In the genomic region with DNA sequence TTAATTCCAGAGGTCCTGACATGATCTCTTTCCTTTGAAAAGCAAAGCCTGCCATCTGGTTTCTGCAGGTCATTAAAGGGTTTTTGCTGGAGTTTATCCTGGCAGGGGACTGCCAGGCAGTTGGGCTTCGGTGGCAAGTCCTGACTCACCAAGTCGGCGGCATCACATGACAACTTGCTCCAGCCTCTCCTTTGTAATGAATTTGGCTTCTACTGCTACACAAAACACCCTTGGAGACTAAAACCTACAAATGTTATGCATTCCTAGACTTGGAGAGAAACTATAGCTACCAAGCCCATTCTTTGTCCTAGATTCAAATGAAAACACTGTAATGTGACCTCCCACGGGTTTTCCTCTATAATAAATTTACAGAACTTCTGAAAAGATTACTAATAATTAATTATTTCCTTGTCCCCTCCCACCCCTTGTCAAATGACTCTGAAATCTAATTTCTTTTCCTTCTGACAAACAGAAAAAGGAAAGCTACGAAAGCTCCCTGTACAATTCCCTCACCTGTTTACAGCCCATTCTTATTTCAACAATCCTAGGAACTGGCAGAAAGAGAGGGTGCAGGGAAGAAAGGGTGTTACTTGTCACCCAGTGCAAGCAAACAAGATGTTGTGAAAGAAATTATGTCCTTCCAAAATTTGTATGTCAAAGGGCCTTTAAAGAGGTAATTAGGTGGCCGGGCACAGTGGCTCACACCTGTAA, we compare ENCODE assay signal across 9 cellular contexts.
DNase-seq lines count a peak whose midpoint lies in the region; ATAC-seq and TF ChIP-seq lines count a peak whose summit lies in the region.
"Had no signal": no experiment of that assay in that cellular context is flagged by ENCODE, and none has a peak within 500 bp of the region (broad histone marks: within the 10 kb centered on the region; RNA-seq: fewer than 3 reads in every experiment).

No MANE protein-coding gene starts in this region.

- TF ChIP-seq CTCF in epithelial cell of esophagus (IDR thresholded peaks at IDR 0.05; ENCODE audit: insufficient read depth, low read depth, low read length, missing control alignments) = no peak

- no peak for ATAC-seq in HG02610 (IDR thresholded peaks at IDR 0.05; ENCODE audit: unreplicated experiment)
- ATAC-seq in HG03108 (IDR thresholded peaks at IDR 0.05; ENCODE audit: unreplicated experiment) = no peak
- ATAC-seq: heart left ventricle had no signal

- H3K4me3 ChIP-seq in epithelial cell of esophagus (ENCODE audit: low read length) = no peak overlapping the region
- H3K4me3 ChIP-seq: heart left ventricle had no signal

- DNase-seq in DMS153 treated with DMSO at 0.1 percent for 48 hours (lab: John Stamatoyannopoulos, UW; ENCODE audit: unreplicated experiment) = peak; percentile 48
- DNase-seq in NCI-H2171 treated with DMSO at 0.1 percent for 48 hours (lab: John Stamatoyannopoulos, UW) = peak; percentile 79
- DNase-seq in epithelial cell of esophagus (ENCODE audit: low read depth) = peak; percentile 73
- DNase-seq in myocyte (ENCODE audit: low read depth) = peak; percentile 85
- no peak for DNase-seq in DMS79 (lab: John Stamatoyannopoulos, UW)
- DNase-seq in GDM1 (lab: John Stamatoyannopoulos, UW) = no peak
- DNase-seq: heart left ventricle had no signal

Comparison
In these comparisons a context has a peak if more than half of its experiments do, and no peak if none do; other contexts are left out.
1. DNase-seq: peak in DMS153 treated with DMSO at 0.1 percent for 48 hours (single experiment), NCI-H2171 treated with DMSO at 0.1 percent for 48 hours (single experiment), epithelial cell of esophagus (single experiment) and myocyte (single experiment); none in DMS79 (single experiment) and GDM1 (single experiment).